ENCODE assay signal across 10 cellular contexts in genomic region chr6:145784683-145785082, GRCh38. TPM values are rescaled to one million over a fixed set of nuclear protein-coding genes. Genes with fewer than 3 reads are reported as not detected.
DNase-seq lines count a peak whose midpoint lies in the region; ATAC-seq lines count a peak whose summit lies in the region.
"Had no signal": no experiment of that assay in that cellular context is flagged by ENCODE, and none has a peak within 500 bp of the region (broad histone marks: within the 10 kb centered on the region; RNA-seq: fewer than 3 reads in every experiment).

No MANE protein-coding gene starts in this region.

- ATAC-seq in GM18858 (IDR thresholded peaks at IDR 0.05; ENCODE audit: unreplicated experiment), result peak; percentile 79
- peak; percentile 85 for ATAC-seq in GM21367 (IDR thresholded peaks at IDR 0.05; ENCODE audit: unreplicated experiment)
- peak; percentile 72 for ATAC-seq in HG03045 (IDR thresholded peaks at IDR 0.05; ENCODE audit: unreplicated experiment)

- peak; percentile 23 for DNase-seq in NCI-H2029 treated with DMSO at 0.1 percent for 48 hours (lab: John Stamatoyannopoulos, UW)
- DNase-seq in AG08396 (ENCODE audit: low spot score), result no peak
- no peak for DNase-seq in H4 (ENCODE audit: low spot score)
- DNase-seq in putamen (ENCODE audit: low spot score), result no peak
- DNase-seq in stimulated activated CD4-positive, alpha-beta T cell treated with anti-CD3 and anti-CD28 coated beads, Interleukin-2, amount 100 ng/mL, for 24 hours, result no peak
- DNase-seq: H7, KBM-7 had no signal

RNA-seq across cellular contexts. Expression of gene FBXO30, which starts 29.9 kb away (rescaled TPM):
- total RNA-seq in H4 (2014; rRNA removed; shearing (Covaris generic)), result 3.3 and 5.5 TPM in 2 replicates

RNA-seq across cellular contexts. Expression of gene EPM2A, which starts 49.4 kb away (rescaled TPM):
- 6.9 and 8.4 TPM in 2 replicates for total RNA-seq in H4 (2014; rRNA removed; shearing (Covaris generic))
